ENCODE assay signal across 29 cellular contexts in the genomic region with DNA sequence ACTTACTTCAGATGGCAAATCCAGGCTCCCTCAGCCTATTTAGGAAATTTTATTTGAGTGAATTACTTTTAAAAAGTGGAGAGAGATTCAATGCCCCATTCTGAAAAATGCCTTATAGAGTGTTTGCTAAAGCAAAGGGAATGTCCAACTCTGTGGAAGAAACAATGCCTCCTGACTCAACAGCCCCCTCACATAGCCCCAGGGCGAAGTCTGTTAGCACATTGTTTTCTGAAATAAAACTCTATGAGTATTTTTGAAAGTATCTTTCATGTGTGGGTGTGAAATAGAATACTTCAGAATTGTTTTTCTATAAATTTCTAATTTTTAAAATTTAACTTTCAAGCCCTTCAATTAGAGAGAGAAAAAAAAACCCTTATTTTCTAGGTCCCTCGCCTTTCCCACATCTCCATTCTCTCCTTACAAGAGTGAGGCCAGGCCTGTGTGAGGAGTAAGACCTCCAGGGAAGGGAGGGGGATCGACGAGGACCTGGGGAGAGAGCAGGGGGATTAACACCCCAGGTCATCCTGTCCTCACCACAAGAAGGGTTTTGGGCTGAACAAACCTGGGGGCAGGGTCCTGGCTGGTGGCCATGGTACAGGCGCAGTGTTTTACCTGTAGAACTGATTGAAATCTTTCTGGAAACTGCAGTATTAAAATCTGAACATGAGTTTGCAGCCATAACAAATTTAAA.
DNase-seq lines count a peak whose midpoint lies in the region; ATAC-seq and TF ChIP-seq lines count a peak whose summit lies in the region.
"Had no signal": no experiment of that assay in that cellular context is flagged by ENCODE, and none has a peak within 500 bp of the region (broad histone marks: within the 10 kb centered on the region; RNA-seq: fewer than 3 reads in every experiment).

No MANE protein-coding gene starts in this region.

- no peaks in the 10 kb centered on the region for H3K4me1 ChIP-seq in right atrium auricular region
- H3K4me1 ChIP-seq: prostate gland, sigmoid colon, SJCRH30 had no signal

- H3K4me3 ChIP-seq in right atrium auricular region (no peak overlapping the region), fibroblast of villous mesenchyme (ENCODE audit: low read depth, low read length) (no peak overlapping the region)
- H3K4me3 ChIP-seq: HAP-1, prostate gland, sigmoid colon, SJCRH30 had no signal

- no peak for ATAC-seq in left ventricle myocardium superior
- ATAC-seq in HG03095 (IDR thresholded peaks at IDR 0.05; ENCODE audit: unreplicated experiment), result no peak
- ATAC-seq: HepG2; naive thymus-derived CD8-positive, alpha-beta T cell had no signal

- no peaks in the 10 kb centered on the region for H3K36me3 ChIP-seq in right atrium auricular region
- H3K36me3 ChIP-seq: HAP-1, prostate gland, sigmoid colon, SJCRH30 had no signal

- TF ChIP-seq CTCF in right atrium auricular region (IDR thresholded peaks at IDR 0.05) (no peak), RWPE1 (conservative IDR thresholded peaks at IDR 0.05; ENCODE audit: low read depth) (no peak), fibroblast of villous mesenchyme (IDR thresholded peaks at IDR 0.05; ENCODE audit: insufficient read depth, low read depth, low read length) (no peak)

- CTCF ChIA-PET in RWPE1 (lab: Yijun Ruan, JAX), result interaction anchor here (0.7 kb wide), 2 partner anchors 9 to 27 kb away, joined by 3 to 4 read pairs; no protein-coding TSS in a partner anchor

- H3K9me3 ChIP-seq in right atrium auricular region, result no peaks in the 10 kb centered on the region
- H3K9me3 ChIP-seq: HAP-1, prostate gland, sigmoid colon, SJCRH30 had no signal

- H3K27me3 ChIP-seq in right atrium auricular region, result no peaks in the 10 kb centered on the region
- H3K27me3 ChIP-seq: sigmoid colon, SJCRH30 had no signal

- H3K27ac ChIP-seq in right atrium auricular region (no peak overlapping the region), RWPE1 (no peak overlapping the region)
- H3K27ac ChIP-seq: prostate gland, sigmoid colon, SJCRH30 had no signal

- POLR2A ChIA-PET in RWPE1 (lab: Yijun Ruan, JAX; ENCODE audit: low non-redundant PET), result no interaction called here

- intact Hi-C loops in left ventricle myocardium superior (cut with micrococcal nuclease), result no loop called here

- DNase-seq in right atrium auricular region (ENCODE audit: low spot score), result peak; percentile 28
- DNase-seq in left ventricle myocardium superior, result no peak
- peak; percentile 63 for DNase-seq in RWPE1 (ENCODE audit: low spot score)
- DNase-seq in fibroblast of villous mesenchyme (ENCODE audit: low read depth), result peak; percentile 7
- no peak for DNase-seq in DMS79 treated with DMSO at 0.1 percent for 48 hours (lab: John Stamatoyannopoulos, UW)
- DNase-seq in UCSD-AML1 (lab: John Stamatoyannopoulos, UW; ENCODE audit: unreplicated experiment), result no peak
- DNase-seq in activated gamma-delta T cell (lab: John Stamatoyannopoulos, UW), result no peak
- DNase-seq: 8988T; activated CD4-positive, alpha-beta T cell treated with anti-CD3 and anti-CD28 coated beads for 48 hours; activated CD8-positive, alpha-beta memory T cell treated with anti-CD3 and anti-CD28 coated beads for 24 hours; activated T-cell treated with anti-CD3 and anti-CD28 coated beads for 4 hours; AML-193; CD4-positive, alpha-beta memory T cell; islet precursor cell; Karpas-422; naive thymus-derived CD8-positive, alpha-beta T cell; NCI-H1436 treated with DMSO at 0.1 percent for 48 hours; NCI-H2081 treated with DMSO at 0.1 percent for 48 hours; NCI-H446; NCI-H748 treated with DMSO at 0.1 percent for 48 hours; occipital lobe; sigmoid colon; SJCRH30; stimulated activated CD4-positive, alpha-beta T cell treated with anti-CD3 and anti-CD28 coated beads, Interleukin-4, amount 100 ng/mL, for 24 hours; T1000 had no signal

Comparison
In these comparisons a context has a peak if more than half of its experiments do, and no peak if none do; other contexts are left out.
1. DNase-seq: peak in right atrium auricular region (single experiment), RWPE1 (single experiment) and fibroblast of villous mesenchyme (single experiment); none in left ventricle myocardium superior (single experiment), DMS79 treated with DMSO at 0.1 percent for 48 hours (single experiment), UCSD-AML1 (single experiment) and activated gamma-delta T cell (single experiment).